In genomic region chr2:206159346-206160123, GRCh38 we compare ENCODE assay signal across 8 cellular contexts. TPM values are rescaled to one million over a fixed set of nuclear protein-coding genes. Genes with fewer than 3 reads are reported as not detected.
DNase-seq lines count a peak whose midpoint lies in the region; ATAC-seq lines count a peak whose summit lies in the region.

Gene EEF1B2 (plus strand): TSS chr2:206159895. CDS start chr2:206159980, 85 bp downstream.
Gene NDUFS1 (minus strand): TSS chr2:206159444. CDS start chr2:206153678, 5,766 bp downstream.

- H3K4me3 ChIP-seq in BLaER1 treated with 17β-estradiol and CSF1 and Interleukin-3, amounts not matched to agents 10 nM and 100 nM, result peak within 1 kb of the TSS; percentile 74 to 98 (median 90)

- H3K27ac ChIP-seq in BLaER1 treated with 17β-estradiol and CSF1 and Interleukin-3, amounts not matched to agents 10 nM and 100 nM, result peak within 1 kb of the TSS; percentile 83 to 96 (median 92)

- peaks cover 16 to 73% (median 55%) of the 10 kb centered on the region in 11 experiments; a peak in 21 of 22 replicates for H4K20me1 ChIP-seq in BLaER1 treated with 17β-estradiol and CSF1 and Interleukin-3, amounts not matched to agents 10 nM and 100 nM

- peak within 1 kb of the TSS; percentile 94 to 99 (median 96) for H3K4me2 ChIP-seq in BLaER1 treated with 17β-estradiol and CSF1 and Interleukin-3, amounts not matched to agents 10 nM and 100 nM

- H3K9me3 ChIP-seq in BLaER1 treated with 17β-estradiol and CSF1 and Interleukin-3, amounts not matched to agents 10 nM and 100 nM (replicated peaks in 1 of 11), result peaks cover 0 to 4% (median 0%) of the 10 kb centered on the region in 11 experiments; a peak in 1 of 22 replicates

- intact Hi-C loops in left colon (cut with DNase I, micrococcal nuclease), result loop anchor here in 1 of 2 donors (10.0 kb wide), 1 partner anchor 65 kb away; no protein-coding TSS in a partner anchor

- ATAC-seq in GM19351 (IDR thresholded peaks at IDR 0.05; ENCODE audit: unreplicated experiment) (peak; percentile 84), HG03521 (IDR thresholded peaks at IDR 0.05; ENCODE audit: unreplicated experiment) (peak; percentile 86), left colon (peak; percentile 91)

- peaks cover 44 to 64% (median 51%) of the 10 kb centered on the region in 10 experiments for H3K4me1 ChIP-seq in BLaER1 treated with 17β-estradiol and CSF1 and Interleukin-3, amounts not matched to agents 10 nM and 100 nM

- peaks cover 37 to 67% (median 60%) of the 10 kb centered on the region in 11 experiments for H3K36me3 ChIP-seq in BLaER1 treated with 17β-estradiol and CSF1 and Interleukin-3, amounts not matched to agents 10 nM and 100 nM

- peak within 1 kb of the TSS; percentile 89 to 97 (median 95) for H3K9ac ChIP-seq in BLaER1 treated with 17β-estradiol and CSF1 and Interleukin-3, amounts not matched to agents 10 nM and 100 nM

- DNase-seq in NCI-H748 (lab: John Stamatoyannopoulos, UW; ENCODE audit: unreplicated experiment) (peak; percentile 99), cortex of kidney (lab: John Stamatoyannopoulos, UW) (peak; percentile 75), left colon (peak; percentile 96 to 97)
- DNase-seq in activated CD4-positive, alpha-beta T cell treated with anti-CD3 and anti-CD28 coated beads, Interleukin-2, amount 50 U/mL, for 1 hour, result peak; percentile 95
- peak; percentile 98 for DNase-seq in stimulated activated CD4-positive, alpha-beta T cell treated with anti-CD3 and anti-CD28 coated beads, Interleukin-1b, Interleukin-23, amount 100 ng/mL, for 48 hours

- H3K27me3 ChIP-seq in BLaER1 treated with 17β-estradiol and CSF1 and Interleukin-3, amounts not matched to agents 10 nM and 100 nM, result no peaks in the 10 kb centered on the region

RNA-seq across cellular contexts. Expression of gene EEF1B2, which starts in this region (rescaled TPM):
- 100 to 1,000 TPM; 441 to 460 TPM for total RNA-seq in left colon

RNA-seq across cellular contexts. Expression of gene NDUFS1, which starts in this region (rescaled TPM):
- total RNA-seq in left colon, result 100 to 1,000 TPM; 169 to 190 TPM

Comparison
In these comparisons a context has a peak if more than half of its experiments do, and no peak if none do; other contexts are left out.
1. Peak in every context shown above with its lines: DNase-seq, ATAC-seq, H3K4me3 ChIP-seq and H3K27ac ChIP-seq.